Comparison of ENCODE assay signal across 1 cellular context in genomic region chr3:50568947-50569749, GRCh38.
TF ChIP-seq lines count a peak whose summit lies in the region.

Gene HEMK1 (plus strand): TSS chr3:50569522. CDS start chr3:50571105, 1,583 bp downstream.

TF ChIP-seq in HepG2, 621 proteins besides CTCF, POLR2A, EP300 and RAD21 (continued from another document and continues in another):
- TF ChIP-seq ZNF318 (CRISPR knock-in tag; IDR thresholded peaks at IDR 0.05), result 0 out of 2 replicates have a peak, but pooled peaks have one; percentile 42
- TF ChIP-seq SMAD1 (CRISPR knock-in tag; IDR thresholded peaks at IDR 0.05; ENCODE audit: borderline replicate concordance, low read depth), result peak; percentile 67; the same call in 1 of the 2 replicates
- no peak for TF ChIP-seq RAD51 (IDR thresholded peaks at IDR 0.05; ENCODE audit: borderline replicate concordance)
- TF ChIP-seq ARID2 (CRISPR knock-in tag; IDR thresholded peaks at IDR 0.05; ENCODE audit: borderline replicate concordance), result no peak
- TF ChIP-seq NFE2L2 (IDR thresholded peaks at IDR 0.05; ENCODE audit: low read length), result no peak
- no peak for TF ChIP-seq GLI4 (CRISPR knock-in tag; IDR thresholded peaks at IDR 0.05; ENCODE audit: borderline replicate concordance)
- peak; percentile 37; the same call in 1 of the 2 replicates for TF ChIP-seq NCOA2 (CRISPR knock-in tag; IDR thresholded peaks at IDR 0.05)
- TF ChIP-seq ZNF512 (CRISPR knock-in tag; IDR thresholded peaks at IDR 0.05), result no peak
- TF ChIP-seq GPN1 (CRISPR knock-in tag; IDR thresholded peaks at IDR 0.05; ENCODE audit: borderline replicate concordance), result no peak
- TF ChIP-seq SMARCE1 (IDR thresholded peaks at IDR 0.05; ENCODE audit: borderline replicate concordance), result no peak
- peak; percentile 74; the same call in 1 of the 2 replicates for TF ChIP-seq NRL (CRISPR knock-in tag; IDR thresholded peaks at IDR 0.05; ENCODE audit: borderline replicate concordance)
- 0 out of 2 replicates have a peak, but pooled peaks have one; percentile 45 for TF ChIP-seq ZSCAN9 (CRISPR knock-in tag; IDR thresholded peaks at IDR 0.05; ENCODE audit: borderline replicate concordance)
- no peak for TF ChIP-seq ZNF432 (CRISPR knock-in tag; IDR thresholded peaks at IDR 0.05; ENCODE audit: borderline replicate concordance)
- no peak for TF ChIP-seq NFYC (CRISPR knock-in tag; IDR thresholded peaks at IDR 0.05)
- no peak for TF ChIP-seq KIAA2018 (CRISPR knock-in tag; IDR thresholded peaks at IDR 0.05; ENCODE audit: borderline replicate concordance)
- TF ChIP-seq MAFG (CRISPR knock-in tag; IDR thresholded peaks at IDR 0.05), result no peak
- no peak for TF ChIP-seq ZNF281 (CRISPR knock-in tag; IDR thresholded peaks at IDR 0.05; ENCODE audit: borderline replicate concordance)
- TF ChIP-seq WIZ (CRISPR knock-in tag; IDR thresholded peaks at IDR 0.05), result no peak; the same call in 1 of the 2 replicates
- TF ChIP-seq MXD4 (CRISPR knock-in tag; IDR thresholded peaks at IDR 0.05), result no peak
- no peak for TF ChIP-seq ZNF354B (CRISPR knock-in tag; IDR thresholded peaks at IDR 0.05)
- TF ChIP-seq THAP9 (CRISPR knock-in tag; IDR thresholded peaks at IDR 0.05; ENCODE audit: borderline replicate concordance), result peak; percentile 93
- peak; percentile 51; the same call in 1 of the 2 replicates for TF ChIP-seq CREB1 (IDR thresholded peaks at IDR 0.05)
- TF ChIP-seq CREB1 (CRISPR knock-in tag; IDR thresholded peaks at IDR 0.05), result peak; percentile 96
- no peak for TF ChIP-seq CENPX (CRISPR knock-in tag; IDR thresholded peaks at IDR 0.05)
- TF ChIP-seq ZBTB10 (CRISPR knock-in tag; IDR thresholded peaks at IDR 0.05; ENCODE audit: borderline replicate concordance), result no peak
